ENCODE assay signal across 29 cellular contexts in the genomic region with DNA sequence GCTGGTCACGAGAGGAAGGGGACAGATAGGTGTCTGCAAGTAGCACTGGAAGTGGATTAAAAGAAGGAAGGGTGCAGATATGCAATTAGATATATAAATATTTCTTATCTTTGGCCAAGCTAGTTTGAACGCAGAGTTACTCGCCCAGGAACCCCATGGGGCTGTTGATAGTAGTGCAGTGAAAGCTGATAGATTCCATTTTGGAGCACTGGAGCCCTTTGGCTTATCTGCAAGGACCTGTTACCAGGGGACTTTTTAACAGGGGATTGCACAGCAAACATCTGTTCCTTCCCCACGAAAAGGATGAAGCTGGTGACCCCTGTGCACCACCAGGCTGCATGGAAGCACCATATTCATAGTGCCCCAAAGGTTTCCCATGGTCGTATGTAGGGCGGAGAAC.
"Had no signal": no experiment of that assay in that cellular context is flagged by ENCODE, and none has a peak within 500 bp of the region (broad histone marks: within the 10 kb centered on the region; RNA-seq: fewer than 3 reads in every experiment).

No MANE protein-coding gene starts in this region.

- H3K9me3 ChIP-seq: lower lobe of right lung, ovary, right atrium auricular region, suprapubic skin, thoracic aorta, tibial artery, vagina had no signal

- H3K4me3 ChIP-seq: left lung, lower lobe of right lung, ovary, right atrium auricular region, skin epidermis, suprapubic skin, thoracic aorta, tibial artery, vagina had no signal

- ATAC-seq: left colon; left lung; lower lobe of right lung; natural killer cell; sciatic nerve; stimulated activated effector memory CD8-positive, alpha-beta T cell treated with anti-CD3 and anti-CD28 coated beads, Interleukin-12 subunit alpha, Interleukin-12 subunit beta, amount 100 ng/mL, for 72 hours had no signal

- H3K36me3 ChIP-seq: left lung, lower lobe of right lung, ovary, right atrium auricular region, suprapubic skin, thoracic aorta, tibial artery, vagina had no signal

- H3K4me1 Mint-ChIP-seq: immature natural killer cell; mesothelial cell of epicardium; naive B cell; natural killer cell; stimulated activated effector memory CD8-positive, alpha-beta T cell treated with anti-CD3 and anti-CD28 coated beads, Interleukin-12 subunit alpha, Interleukin-12 subunit beta, amount 100 ng/mL, for 72 hours had no signal

- H3K9me3 Mint-ChIP-seq: natural killer cell; stimulated activated naive CD8-positive, alpha-beta T cell treated with anti-CD3 and anti-CD28 coated beads, Interleukin-15, Interleukin-2, amounts not matched to agents 100 ng/mL and 50 ng/mL, for 24 hours; type B pancreatic cell had no signal

- H3K36me3 Mint-ChIP-seq: immature natural killer cell; mesothelial cell of epicardium; naive B cell; natural killer cell; stimulated activated effector memory CD8-positive, alpha-beta T cell treated with anti-CD3 and anti-CD28 coated beads, Interleukin-12 subunit alpha, Interleukin-12 subunit beta, amount 100 ng/mL, for 72 hours; type B pancreatic cell had no signal

- H3K27ac Mint-ChIP-seq: immature natural killer cell; mesothelial cell of epicardium; naive B cell; natural killer cell; progenitor cell of endocrine pancreas; stimulated activated effector memory CD8-positive, alpha-beta T cell treated with anti-CD3 and anti-CD28 coated beads, Interleukin-12 subunit alpha, Interleukin-12 subunit beta, amount 100 ng/mL, for 72 hours; stimulated activated naive CD8-positive, alpha-beta T cell treated with anti-CD3 and anti-CD28 coated beads, Interleukin-15, Interleukin-2, amounts not matched to agents 100 ng/mL and 50 ng/mL, for 24 hours; type B pancreatic cell had no signal

- H3K27me3 ChIP-seq: left lung, ovary, right atrium auricular region, suprapubic skin, tibial artery, vagina had no signal

- H3K4me1 ChIP-seq: left lung, lower lobe of right lung, right atrium auricular region, suprapubic skin, tibial artery, vagina had no signal

- H3K27ac ChIP-seq: left lung, lower lobe of right lung, ovary, right atrium auricular region, skin epidermis, suprapubic skin, thoracic aorta, tibial artery, vagina had no signal

- H3K4me3 Mint-ChIP-seq: immature natural killer cell; mesothelial cell of epicardium; naive B cell; natural killer cell; nephron progenitor cell; stimulated activated effector memory CD8-positive, alpha-beta T cell treated with anti-CD3 and anti-CD28 coated beads, Interleukin-12 subunit alpha, Interleukin-12 subunit beta, amount 100 ng/mL, for 72 hours; stimulated activated naive CD8-positive, alpha-beta T cell treated with anti-CD3 and anti-CD28 coated beads, Interleukin-15, Interleukin-2, amounts not matched to agents 100 ng/mL and 50 ng/mL, for 24 hours; type B pancreatic cell had no signal

- DNase-seq: hypothalamus; immature natural killer cell; kidney; left colon; left lung; lower lobe of right lung; mammary epithelial cell; mesenchymal stem cell; naive B cell; natural killer cell; nephron progenitor cell; ovary; stimulated activated CD4-positive, alpha-beta T cell treated with anti-CD3 and anti-CD28 coated beads, Interleukin-12 subunit alpha, Interleukin-12 subunit beta, amount 100 ng/mL, for 4 hours; stimulated activated CD4-positive, alpha-beta T cell treated with anti-CD3 and anti-CD28 coated beads, Interleukin-15, amount 100 ng/mL, for 24 hours; stimulated activated CD4-positive, alpha-beta T cell treated with anti-CD3 and anti-CD28 coated beads, Interleukin-2, amount 100 ng/mL, for 24 hours; stimulated activated CD4-positive, alpha-beta T cell treated with anti-CD3 and anti-CD28 coated beads, Interleukin-4, amount 100 ng/mL, for 1 hour; stimulated activated naive CD4-positive, alpha-beta T cell; tibial artery had no signal
